29 cellular contexts compared by ENCODE assay signal in the genomic region with DNA sequence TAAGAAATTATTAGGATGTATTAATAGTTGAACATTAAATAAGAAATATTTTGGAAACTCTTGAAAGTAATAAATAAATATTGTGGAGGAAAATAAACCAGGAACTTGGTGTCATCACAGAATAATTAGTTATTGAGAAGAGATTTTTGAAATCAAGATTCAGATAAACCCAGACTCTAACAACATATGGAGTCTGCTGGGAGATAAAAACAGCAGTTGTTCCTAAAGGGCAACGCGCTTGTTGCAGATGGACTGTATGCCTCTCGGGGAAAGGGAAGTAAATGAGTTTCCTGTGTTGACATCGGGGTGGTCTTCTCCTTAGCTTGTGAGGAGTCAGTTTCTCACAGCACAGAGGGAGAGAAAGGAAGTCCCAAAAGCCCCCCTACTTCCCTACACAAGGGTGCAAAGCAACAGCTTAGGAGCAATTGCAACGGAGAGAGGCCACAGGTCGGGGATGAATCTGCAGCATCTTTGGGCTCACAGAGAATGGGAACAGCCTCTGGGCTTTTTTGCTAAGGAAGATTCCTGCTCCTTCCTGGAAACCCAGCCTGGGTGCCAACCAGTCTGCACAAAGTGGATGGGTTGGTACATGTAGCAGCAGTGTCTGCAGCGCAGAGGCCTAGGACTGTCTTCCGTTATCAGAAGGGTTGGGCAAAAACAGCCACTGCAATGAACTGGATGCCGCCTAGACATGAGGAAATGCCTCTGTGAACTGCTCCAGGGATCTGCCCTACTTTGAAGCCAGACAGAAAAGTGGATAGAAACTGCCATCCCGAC.
DNase-seq lines count a peak whose midpoint lies in the region; ATAC-seq and TF ChIP-seq lines count a peak whose summit lies in the region.
"Had no signal": no experiment of that assay in that cellular context is flagged by ENCODE, and none has a peak within 500 bp of the region (broad histone marks: within the 10 kb centered on the region; RNA-seq: fewer than 3 reads in every experiment).

No MANE protein-coding gene starts in this region.

- no peaks in the 10 kb centered on the region for H3K79me2 ChIP-seq in neural progenitor cell (ENCODE audit: low read depth)

- H3F3A ChIP-seq in neural progenitor cell (ENCODE audit: low read depth): no peaks in the 10 kb centered on the region

- H3K27me3 ChIP-seq in neural progenitor cell: no peaks in the 10 kb centered on the region
- no peaks in the 10 kb centered on the region for H3K27me3 ChIP-seq in brain microvascular endothelial cell (replicated peaks)
- H3K27me3 ChIP-seq: right lobe of liver, upper lobe of left lung had no signal

- peak overlapping the region; percentile 82 for H2AFZ ChIP-seq in neural progenitor cell (replicated peaks)

- CTCF ChIA-PET in activated CD8-positive, alpha-beta T cell treated with anti-CD3 and anti-CD28 coated beads for 36 hours (lab: Charles Lee): no interaction called here

- no peak for TF ChIP-seq CTCF in brain (conservative IDR thresholded peaks at IDR 0.05)
- TF ChIP-seq CTCF in neural progenitor cell (IDR thresholded peaks at IDR 0.05): no peak
- TF ChIP-seq CTCF in activated CD8-positive, alpha-beta T cell treated with anti-CD3 and anti-CD28 coated beads for 36 hours (IDR thresholded peaks at IDR 0.05): no peak
- TF ChIP-seq CTCF in brain microvascular endothelial cell (IDR thresholded peaks at IDR 0.05; ENCODE audit: low read depth, low read length, missing control alignments): no peak

- H3K4me3 Mint-ChIP-seq in brain: peak overlapping the region in 2 of 5 experiments; percentile 16 to 18
- no peak overlapping the region for H3K4me3 Mint-ChIP-seq in neural progenitor cell
- no peak overlapping the region for H3K4me3 Mint-ChIP-seq in activated CD8-positive, alpha-beta T cell treated with anti-CD3 and anti-CD28 coated beads for 36 hours
- H3K4me3 Mint-ChIP-seq: activated B cell treated with CpG ODN at 0.5 μM for 24 hours; activated CD8-positive, alpha-beta memory T cell treated with anti-CD3 and anti-CD28 coated beads, Interleukin-2, amount 10 ng/mL, durations not matched to agents 7 days and 5 days; stimulated activated effector memory CD8-positive, alpha-beta T cell treated with anti-CD3 and anti-CD28 coated beads, Interleukin-12 subunit alpha, Interleukin-12 subunit beta, amount 100 ng/mL, for 72 hours had no signal

- peaks cover 4% of the 10 kb centered on the region for H3K4me1 ChIP-seq in neural progenitor cell
- H3K4me1 ChIP-seq: right lobe of liver, upper lobe of left lung had no signal

- no peak overlapping the region for H3K27ac ChIP-seq in neural progenitor cell
- H3K27ac ChIP-seq in brain microvascular endothelial cell: no peak overlapping the region
- H3K27ac ChIP-seq: epithelial cell of prostate, HL-60, right lobe of liver, upper lobe of left lung had no signal

- intact Hi-C loops in activated CD8-positive, alpha-beta T cell treated with anti-CD3 and anti-CD28 coated beads for 36 hours (cut with micrococcal nuclease): no loop called here

- no peak overlapping the region for H3K4me3 ChIP-seq in neural progenitor cell
- no peak overlapping the region for H3K4me3 ChIP-seq in brain microvascular endothelial cell (ENCODE audit: low read depth, low read length)
- H3K4me3 ChIP-seq: lung, right lobe of liver, upper lobe of left lung had no signal

- DNase-seq in DMS 273 treated with DMSO at 0.1 percent for 48 hours (lab: John Stamatoyannopoulos, UW) (peak; percentile 89), NCI-H69 (lab: John Stamatoyannopoulos, UW) (peak; percentile 19), neural progenitor cell (ENCODE audit: low spot score) (no peak), NCI-H748 (lab: John Stamatoyannopoulos, UW; ENCODE audit: unreplicated experiment) (no peak), brain microvascular endothelial cell (no peak)
- no peak for DNase-seq in activated CD8-positive, alpha-beta T cell treated with anti-CD3 and anti-CD28 coated beads for 36 hours
- DNase-seq: activated B cell treated with CpG ODN at 0.5 μM for 24 hours; activated CD4-positive, alpha-beta T cell treated with anti-CD3 and anti-CD28 coated beads, Interleukin-2, amount 50 U/mL, for 1 hour; activated CD8-positive, alpha-beta memory T cell treated with anti-CD3 and anti-CD28 coated beads, Interleukin-2, amount 10 ng/mL, durations not matched to agents 7 days and 5 days; activated T-cell treated with anti-CD3 and anti-CD28 coated beads, Interleukin-2, amount 50 U/mL, for 48 hours; COR-L47; DMS79 treated with DMSO at 0.1 percent for 48 hours; GF-D8; HCEC 1CT; MV-4-11; NCI-H345; PC-3; right lobe of liver; stimulated activated CD4-positive, alpha-beta T cell treated with anti-CD3 and anti-CD28 coated beads, Interleukin-12 subunit alpha, Interleukin-12 subunit beta, amount 100 ng/mL, for 4 hours; stimulated activated CD4-positive, alpha-beta T cell treated with anti-CD3 and anti-CD28 coated beads, Interleukin-4, amount 100 ng/mL, for 1 hour; T1000; upper lobe of left lung had no signal

- no peaks in the 10 kb centered on the region for H4K20me1 ChIP-seq in neural progenitor cell (ENCODE audit: low read depth)

- H3K9ac ChIP-seq in neural progenitor cell: no peak overlapping the region

- H3K36me3 Mint-ChIP-seq in brain: peaks cover 5% of the 10 kb centered on the region
- no peaks in the 10 kb centered on the region for H3K36me3 Mint-ChIP-seq in neural progenitor cell
- no peaks in the 10 kb centered on the region for H3K36me3 Mint-ChIP-seq in activated CD8-positive, alpha-beta T cell treated with anti-CD3 and anti-CD28 coated beads for 36 hours (ENCODE audit: low read depth)
- H3K36me3 Mint-ChIP-seq: stimulated activated effector memory CD8-positive, alpha-beta T cell treated with anti-CD3 and anti-CD28 coated beads, Interleukin-12 subunit alpha, Interleukin-12 subunit beta, amount 100 ng/mL, for 72 hours had no signal

- H3K4me2 ChIP-seq in neural progenitor cell: no peak overlapping the region

- H3K27ac Mint-ChIP-seq in brain (peak overlapping the region in 3 of 5 experiments; percentile 28 to 92 (median 55)), neural progenitor cell (no peak overlapping the region)
- H3K27ac Mint-ChIP-seq in activated CD8-positive, alpha-beta T cell treated with anti-CD3 and anti-CD28 coated beads for 36 hours: no peak overlapping the region
- H3K27ac Mint-ChIP-seq: activated B cell treated with CpG ODN at 0.5 μM for 24 hours; activated CD8-positive, alpha-beta memory T cell treated with anti-CD3 and anti-CD28 coated beads, Interleukin-2, amount 10 ng/mL, durations not matched to agents 7 days and 5 days; stimulated activated effector memory CD8-positive, alpha-beta T cell treated with anti-CD3 and anti-CD28 coated beads, Interleukin-12 subunit alpha, Interleukin-12 subunit beta, amount 100 ng/mL, for 72 hours had no signal

- ATAC-seq in activated CD8-positive, alpha-beta T cell treated with anti-CD3 and anti-CD28 coated beads for 36 hours: no peak
- ATAC-seq in HG02623 (IDR thresholded peaks at IDR 0.05; ENCODE audit: unreplicated experiment): no peak
- ATAC-seq: activated CD8-positive, alpha-beta memory T cell treated with anti-CD3 and anti-CD28 coated beads, Interleukin-2, amount 10 ng/mL, durations not matched to agents 7 days and 5 days; HepG2; PC-3; stimulated activated effector memory CD8-positive, alpha-beta T cell treated with anti-CD3 and anti-CD28 coated beads, Interleukin-12 subunit alpha, Interleukin-12 subunit beta, amount 100 ng/mL, for 72 hours had no signal

- no peaks in the 10 kb centered on the region for H3K27me3 Mint-ChIP-seq in brain
- H3K27me3 Mint-ChIP-seq in neural progenitor cell (ENCODE audit: insufficient read depth, low read depth): no peaks in the 10 kb centered on the region
- H3K27me3 Mint-ChIP-seq in activated CD8-positive, alpha-beta T cell treated with anti-CD3 and anti-CD28 coated beads for 36 hours: no peaks in the 10 kb centered on the region
- H3K27me3 Mint-ChIP-seq: activated B cell treated with CpG ODN at 0.5 μM for 24 hours; activated CD8-positive, alpha-beta memory T cell treated with anti-CD3 and anti-CD28 coated beads, Interleukin-2, amount 10 ng/mL, durations not matched to agents 7 days and 5 days had no signal

- in situ Hi-C loops in brain microvascular endothelial cell (cut with HindIII; ENCODE audit: low pct_ligation_motif_present, low sequenced_read_pairs): no loop called here

- H3K9me3 Mint-ChIP-seq in brain (peaks cover 0 to 8% (median 4%) of the 10 kb centered on the region in 5 experiments), neural progenitor cell (no peaks in the 10 kb centered on the region)
- no peaks in the 10 kb centered on the region for H3K9me3 Mint-ChIP-seq in activated CD8-positive, alpha-beta T cell treated with anti-CD3 and anti-CD28 coated beads for 36 hours

- no peaks in the 10 kb centered on the region for H3K9me3 ChIP-seq in neural progenitor cell (ENCODE audit: low read depth)
- H3K9me3 ChIP-seq: right lobe of liver, upper lobe of left lung had no signal

- H3K4me1 Mint-ChIP-seq in brain (peaks cover 34% of the 10 kb centered on the region), neural progenitor cell (no peaks in the 10 kb centered on the region)
- H3K4me1 Mint-ChIP-seq in activated CD8-positive, alpha-beta T cell treated with anti-CD3 and anti-CD28 coated beads for 36 hours (ENCODE audit: low read depth): no peaks in the 10 kb centered on the region
- H3K4me1 Mint-ChIP-seq: activated B cell treated with CpG ODN at 0.5 μM for 24 hours; activated CD8-positive, alpha-beta memory T cell treated with anti-CD3 and anti-CD28 coated beads, Interleukin-2, amount 10 ng/mL, durations not matched to agents 7 days and 5 days; stimulated activated effector memory CD8-positive, alpha-beta T cell treated with anti-CD3 and anti-CD28 coated beads, Interleukin-12 subunit alpha, Interleukin-12 subunit beta, amount 100 ng/mL, for 72 hours had no signal

- POLR2A ChIA-PET in activated CD8-positive, alpha-beta T cell treated with anti-CD3 and anti-CD28 coated beads for 36 hours (lab: Charles Lee): no interaction called here

- H3K36me3 ChIP-seq in neural progenitor cell (no peaks in the 10 kb centered on the region), brain microvascular endothelial cell (replicated peaks) (no peaks in the 10 kb centered on the region)
- H3K36me3 ChIP-seq: right lobe of liver, upper lobe of left lung had no signal

Comparison
In these comparisons a context has a peak if more than half of its experiments do, and no peak if none do; other contexts are left out.
1. DNase-seq: peak in DMS 273 treated with DMSO at 0.1 percent for 48 hours (single experiment) and NCI-H69 (single experiment); none in neural progenitor cell (single experiment), NCI-H748 (single experiment), activated CD8-positive, alpha-beta T cell treated with anti-CD3 and anti-CD28 coated beads for 36 hours (single experiment) and brain microvascular endothelial cell (single experiment).
2. H3K27ac Mint-ChIP-seq: peak in brain (3 of 5); none in neural progenitor cell (single experiment) and activated CD8-positive, alpha-beta T cell treated with anti-CD3 and anti-CD28 coated beads for 36 hours (single experiment).